In genomic region chr5:148382961-148383360, GRCh38 we compare ENCODE assay signal across 1 cellular context.
TF ChIP-seq lines count a peak whose summit lies in the region.

No MANE protein-coding gene starts in this region.

TF ChIP-seq in HCT116, 20 proteins besides CTCF, POLR2A, EP300 and RAD21 (continued from another document):
- TF ChIP-seq FOSL1 (IDR thresholded peaks at IDR 0.05; ENCODE audit: low read depth) (no peak), POLR2AphosphoS5 (IDR thresholded peaks at IDR 0.05; ENCODE audit: low read depth, low read length) (no peak)
